ENCODE assay signal across 8 cellular contexts in the genomic region with DNA sequence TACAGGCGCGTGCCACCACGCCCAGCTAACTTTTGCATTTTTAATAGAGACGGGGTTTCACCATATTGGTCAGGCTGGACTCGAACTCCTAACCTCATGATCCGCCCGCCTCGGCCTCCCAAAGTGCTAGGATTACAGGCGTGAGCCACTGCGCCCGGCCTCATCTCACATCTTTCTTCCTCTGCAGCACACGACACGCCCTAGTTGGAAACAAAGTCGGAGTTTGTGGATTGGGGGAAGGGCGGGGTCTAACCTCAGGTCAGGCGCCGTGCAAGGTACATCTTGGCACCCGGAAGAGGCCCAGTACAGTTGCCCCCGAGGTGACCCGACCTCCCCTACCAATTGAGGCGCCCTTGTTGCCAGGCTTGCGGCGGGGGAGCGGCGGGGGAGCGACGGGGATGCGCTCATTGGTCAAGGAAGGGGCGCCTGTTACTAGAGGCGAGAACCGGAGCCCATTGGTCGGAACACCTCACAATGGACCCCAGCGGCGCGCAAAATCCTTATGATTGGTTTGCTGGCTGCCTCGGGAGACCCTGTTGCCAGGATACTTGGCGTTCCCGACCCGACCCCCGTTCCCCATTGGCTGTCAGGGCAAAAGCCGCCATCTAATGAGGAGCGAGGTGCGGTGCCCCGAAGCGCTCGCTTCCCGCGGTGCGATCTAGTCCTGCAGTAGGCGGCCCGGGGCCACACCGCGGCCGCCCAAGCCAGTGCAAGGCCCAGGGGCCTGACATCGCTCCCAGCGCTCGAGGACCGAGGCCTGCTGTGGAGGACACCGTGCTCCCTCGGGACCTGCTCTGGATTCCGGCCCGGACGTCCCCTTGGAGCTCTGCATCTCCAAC. TPM values are rescaled to one million over a fixed set of nuclear protein-coding genes. Genes with fewer than 3 reads are reported as not detected.
DNase-seq lines count a peak whose midpoint lies in the region; ATAC-seq and TF ChIP-seq lines count a peak whose summit lies in the region.

A gene with protein sequence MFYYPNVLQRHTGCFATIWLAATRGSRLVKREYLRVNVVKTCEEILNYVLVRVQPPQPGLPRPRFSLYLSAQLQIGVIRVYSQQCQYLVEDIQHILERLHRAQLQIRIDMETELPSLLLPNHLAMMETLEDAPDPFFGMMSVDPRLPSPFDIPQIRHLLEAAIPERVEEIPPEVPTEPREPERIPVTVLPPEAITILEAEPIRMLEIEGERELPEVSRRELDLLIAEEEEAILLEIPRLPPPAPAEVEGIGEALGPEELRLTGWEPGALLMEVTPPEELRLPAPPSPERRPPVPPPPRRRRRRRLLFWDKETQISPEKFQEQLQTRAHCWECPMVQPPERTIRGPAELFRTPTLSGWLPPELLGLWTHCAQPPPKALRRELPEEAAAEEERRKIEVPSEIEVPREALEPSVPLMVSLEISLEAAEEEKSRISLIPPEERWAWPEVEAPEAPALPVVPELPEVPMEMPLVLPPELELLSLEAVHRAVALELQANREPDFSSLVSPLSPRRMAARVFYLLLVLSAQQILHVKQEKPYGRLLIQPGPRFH (plus strand): TSS at position 659 of the 839 bp plus-strand sequence. CDS start 473 bp downstream, outside the sequence.

- H3K36me3 Mint-ChIP-seq in activated T-cell treated with anti-CD3 and anti-CD28 coated beads, Interleukin-2, amount 50 U/mL, for 4 hours (ENCODE audit: insufficient read depth): peaks cover 25% of the 10 kb centered on the region
- no peaks in the 10 kb centered on the region for H3K36me3 Mint-ChIP-seq in natural killer cell

- TF ChIP-seq CTCF in GM12875 (IDR thresholded peaks at IDR 0.05; ENCODE audit: borderline replicate concordance, insufficient read depth, low read depth, low read length) (no peak), esophagus squamous epithelium (IDR thresholded peaks at IDR 0.05) (no peak), natural killer cell (IDR thresholded peaks at IDR 0.05) (no peak)

- DNase-seq in NCI-H345 treated with DMSO at 0.1 percent for 48 hours (lab: John Stamatoyannopoulos, UW; ENCODE audit: unreplicated experiment): peak; percentile 74
- peak; percentile 52 for DNase-seq in activated T-cell treated with anti-CD3 and anti-CD28 coated beads, Interleukin-2, amount 50 U/mL, for 4 hours
- DNase-seq in esophagus squamous epithelium (lab: John Stamatoyannopoulos, UW): no peak
- DNase-seq in natural killer cell: peak; percentile 68
- peak; percentile 66 for DNase-seq in stimulated activated naive CD4-positive, alpha-beta T cell treated with Interleukin-2 at 50 U/mL for 16 hours (lab: John Stamatoyannopoulos, UW)
- no peak for DNase-seq in A172 (ENCODE audit: low spot score)

- H3K9me3 ChIP-seq in esophagus squamous epithelium: no peaks in the 10 kb centered on the region

- no peaks in the 10 kb centered on the region for H3K27me3 Mint-ChIP-seq in activated T-cell treated with anti-CD3 and anti-CD28 coated beads, Interleukin-2, amount 50 U/mL, for 4 hours (ENCODE audit: low read depth)
- H3K27me3 Mint-ChIP-seq in natural killer cell (ENCODE audit: low read depth in 2 of 2): no peaks in the 10 kb centered on the region

- no peaks in the 10 kb centered on the region for H3K9me3 Mint-ChIP-seq in activated T-cell treated with anti-CD3 and anti-CD28 coated beads, Interleukin-2, amount 50 U/mL, for 4 hours
- H3K9me3 Mint-ChIP-seq in natural killer cell: no peaks in the 10 kb centered on the region

- H3K27ac Mint-ChIP-seq in natural killer cell: peak within 1 kb of the TSS; percentile 77 to 89

- H3K4me3 ChIP-seq in GM12875 (ENCODE audit: low read depth, low read length) (peak within 1 kb of the TSS; percentile 72), esophagus squamous epithelium (peak within 1 kb of the TSS in 3 of 4 donors; percentile 27 to 42 (median 34))

- H3K4me3 Mint-ChIP-seq in activated T-cell treated with anti-CD3 and anti-CD28 coated beads, Interleukin-2, amount 50 U/mL, for 4 hours: peak within 1 kb of the TSS; percentile 81
- peak within 1 kb of the TSS; percentile 92 for H3K4me3 Mint-ChIP-seq in natural killer cell

- H3K36me3 ChIP-seq in esophagus squamous epithelium: peaks cover 0 to 56% (median 5%) of the 10 kb centered on the region in 3 donors

- H3K4me1 Mint-ChIP-seq in activated T-cell treated with anti-CD3 and anti-CD28 coated beads, Interleukin-2, amount 50 U/mL, for 4 hours (ENCODE audit: low read depth): peaks cover 20% of the 10 kb centered on the region
- peaks cover 5 to 32% of the 10 kb centered on the region in 2 donors for H3K4me1 Mint-ChIP-seq in natural killer cell

- WGBS in esophagus squamous epithelium, 2 donors: 37 to 73% methylated on average over 4 to 20 of the region's 63 CpGs

- no peak for TF ChIP-seq POLR2A in esophagus squamous epithelium (IDR thresholded peaks at IDR 0.05)

- intact Hi-C loops in esophagus squamous epithelium (cut with DNase I) (no loop called here), natural killer cell (cut with micrococcal nuclease) (no loop called here)

- H3K27me3 ChIP-seq in esophagus squamous epithelium: no peaks in the 10 kb centered on the region

- ATAC-seq in HG02759 (IDR thresholded peaks at IDR 0.05; ENCODE audit: unreplicated experiment): peak; percentile 88
- peak; percentile 76 to 79 for ATAC-seq in activated T-cell treated with anti-CD3 and anti-CD28 coated beads, Interleukin-2, amount 50 U/mL, for 4 hours
- ATAC-seq in natural killer cell: peak; percentile 87 to 93 (median 91)

- peaks cover 0 to 24% (median 5%) of the 10 kb centered on the region in 3 donors for H3K4me1 ChIP-seq in esophagus squamous epithelium

- H3K27ac ChIP-seq in esophagus squamous epithelium: peak within 1 kb of the TSS in 3 of 4 donors; percentile 30 to 69 (median 50)

RNA-seq across cellular contexts. Expression of the gene that starts here (rescaled TPM):
- total RNA-seq in activated T-cell treated with anti-CD3 and anti-CD28 coated beads, Interleukin-2, amount 50 U/mL, for 4 hours: 10 to 100 TPM; 17.4 to 24.8 (median 19.9) TPM
- total RNA-seq in esophagus squamous epithelium (1 to 10 TPM in 3 of 4 donors, under 1 TPM in 1; 0.47 to 7.4 (median 3.0) TPM), natural killer cell (100 to 1,000 TPM in 2 of 3 donors, 10 to 100 TPM in 1; 77.7 to 138 (median 103) TPM)
- total RNA-seq in A172 (2014; rRNA removed; shearing (Covaris generic)): 0.91 TPM in 1 of 2 replicates, not detected in the other

Comparison
In these comparisons a context has a peak if more than half of its experiments do, and no peak if none do; other contexts are left out.
1. DNase-seq: peak in NCI-H345 treated with DMSO at 0.1 percent for 48 hours (single experiment), activated T-cell treated with anti-CD3 and anti-CD28 coated beads, Interleukin-2, amount 50 U/mL, for 4 hours (single experiment), natural killer cell (single experiment) and stimulated activated naive CD4-positive, alpha-beta T cell treated with Interleukin-2 at 50 U/mL for 16 hours (single experiment); none in esophagus squamous epithelium (single experiment) and A172 (single experiment).
2. Peak in every context shown above with its lines, with median percentiles within 50 percentile points of each other: ATAC-seq.